28 cellular contexts compared by ENCODE assay signal in genomic region chr4:153347117-153347516, GRCh38. TPM values are rescaled to one million over a fixed set of nuclear protein-coding genes. Genes with fewer than 3 reads are reported as not detected.
DNase-seq lines count a peak whose midpoint lies in the region; ATAC-seq and TF ChIP-seq lines count a peak whose summit lies in the region.
"Had no signal": no experiment of that assay in that cellular context is flagged by ENCODE, and none has a peak within 500 bp of the region (broad histone marks: within the 10 kb centered on the region; RNA-seq: fewer than 3 reads in every experiment).

No MANE protein-coding gene starts in this region.

- H3K79me2 ChIP-seq in OCI-LY7 (ENCODE audit: insufficient read depth, low read depth, low read length), result peaks cover 70% of the 10 kb centered on the region

- no TSS peak for BruUV-seq in OCI-LY7 (replicated peaks; lab: Mats Ljungman, UMichigan)

- CTCF ChIA-PET in OCI-LY7 (lab: Charles Lee; ENCODE audit: unreplicated experiment), result interaction anchor here (0.6 to 1.2 kb wide), 2 partner anchors 82 to 86 kb away, joined by 3 to 4 read pairs; no protein-coding TSS in a partner anchor

- H3K27ac ChIP-seq in BLaER1 (peak overlapping the region; percentile 99), OCI-LY7 (ENCODE audit: low read depth, low read length, poor library complexity, severe bottlenecking) (peak overlapping the region; percentile 100)
- H3K27ac ChIP-seq: body of pancreas, prostate gland, right lobe of liver, spleen, thyroid gland, uterus had no signal

- no peaks in the 10 kb centered on the region for H3K9me2 ChIP-seq in OCI-LY7 (ENCODE audit: insufficient read depth, low read length)

- POLR2A ChIA-PET in OCI-LY7 (lab: Charles Lee), result interaction anchor here (0.6 to 6.3 kb wide), 18 partner anchors 17 to 701 kb away, joined by 3 to 168 read pairs (median 6); partner anchors contain the start of gene TMEM131L

- ATAC-seq in HG03039 (IDR thresholded peaks at IDR 0.05; ENCODE audit: unreplicated experiment), result no peak
- no peak for ATAC-seq in HG03095 (IDR thresholded peaks at IDR 0.05; ENCODE audit: unreplicated experiment)
- ATAC-seq: activated T-cell treated with anti-CD3 and anti-CD28 coated beads, Interleukin-2, amount 50 U/mL, for 4 hours; body of pancreas; HCT116; naive thymus-derived CD4-positive, alpha-beta T cell; right lobe of liver; stimulated activated naive CD8-positive, alpha-beta T cell treated with anti-CD3 and anti-CD28 coated beads, Interleukin-15, amount 100 ng/mL, for 72 hours had no signal

- H3K9me3 ChIP-seq in BLaER1 (no peaks in the 10 kb centered on the region), HAP-1 (no peaks in the 10 kb centered on the region), OCI-LY7 (ENCODE audit: low read length) (no peaks in the 10 kb centered on the region)
- H3K9me3 ChIP-seq: body of pancreas, prostate gland, right lobe of liver, spleen, thyroid gland, uterus had no signal

- in situ Hi-C loops in HAP-1 (cut with MboI; ENCODE audit: low sequenced_read_pairs), result loop anchor here (10.0 kb wide), 1 partner anchor 228 kb away; no protein-coding TSS in a partner anchor

- H3K9ac ChIP-seq in BLaER1, result peak overlapping the region; percentile 98

- TF ChIP-seq CTCF in OCI-LY7 (conservative IDR thresholded peaks at IDR 0.05; ENCODE audit: low read length), result no peak

- intact Hi-C loops in OCI-LY7 (cut with micrococcal nuclease; ENCODE audit: unreplicated experiment), result no loop called here

- H3K4me2 ChIP-seq in BLaER1 (peak overlapping the region; percentile 90), OCI-LY7 (ENCODE audit: low read length) (peak overlapping the region; percentile 92)

- DNase-seq in HAP-1 (ENCODE audit: low spot score in 2 of 2), result no peak
- DNase-seq in OCI-LY7 (ENCODE audit: low spot score), result peak; percentile 66
- DNase-seq in germinal center (ENCODE audit: low spot score), result peak; percentile 21
- DNase-seq in activated naive CD4-positive, alpha-beta T cell treated with Interleukin-2 at 50 U/mL for 16 hours, result no peak
- DNase-seq in mesenteric fat pad (ENCODE audit: low spot score), result no peak
- DNase-seq: activated gamma-delta T cell treated with Interleukin-2 at 50 U/mL for 16 hours; activated T-cell treated with anti-CD3 and anti-CD28 coated beads, Interleukin-2, amount 50 U/mL, for 4 hours; body of pancreas; CD4-positive, alpha-beta memory T cell; dermis blood vessel endothelial cell; midbrain; naive thymus-derived CD4-positive, alpha-beta T cell; NCI-H1092 treated with DMSO at 0.1 percent for 48 hours; NCI-H187; NCI-H2171 treated with DMSO at 0.1 percent for 48 hours; occipital lobe; right lobe of liver; SIG-M5; spleen; stimulated activated CD8-positive, alpha-beta memory T cell treated with anti-CD3 and anti-CD28 coated beads, Interleukin-4, amount 100 ng/mL, for 48 hours; stimulated activated naive CD8-positive, alpha-beta T cell treated with anti-CD3 and anti-CD28 coated beads, Interleukin-15, amount 100 ng/mL, for 72 hours; thyroid gland; uterus had no signal

- peak overlapping the region; percentile 82 for H3K4me3 ChIP-seq in BLaER1
- H3K4me3 ChIP-seq in HAP-1, result peak overlapping the region; percentile 71
- peak overlapping the region; percentile 87 for H3K4me3 ChIP-seq in OCI-LY7 (ENCODE audit: low read depth, low read length, poor library complexity, severe bottlenecking)
- H3K4me3 ChIP-seq: body of pancreas, prostate gland, right lobe of liver, spleen, thyroid gland, uterus had no signal

- H2AFZ ChIP-seq in OCI-LY7 (ENCODE audit: low read length), result no peak overlapping the region

- H4K20me1 ChIP-seq in BLaER1 (no peaks in the 10 kb centered on the region), OCI-LY7 (ENCODE audit: insufficient read depth, low read length) (no peaks in the 10 kb centered on the region)

- no peaks in the 10 kb centered on the region for H3K27me3 ChIP-seq in BLaER1
- no peaks in the 10 kb centered on the region for H3K27me3 ChIP-seq in HAP-1 (ENCODE audit: low read depth)
- H3K27me3 ChIP-seq: right lobe of liver, spleen, thyroid gland, uterus had no signal

- H3K4me1 ChIP-seq in BLaER1 (peaks cover 70% of the 10 kb centered on the region), HAP-1 (peaks cover 35% of the 10 kb centered on the region), OCI-LY7 (ENCODE audit: insufficient read depth, low read length, poor library complexity, severe bottlenecking) (peaks cover 73% of the 10 kb centered on the region)
- H3K4me1 ChIP-seq: prostate gland, uterus had no signal

- H3K36me3 ChIP-seq in BLaER1 (peaks cover 16% of the 10 kb centered on the region; the same call in 1 of the 2 replicates), HAP-1 (replicated peaks) (no peaks in the 10 kb centered on the region; the same call in none of the 2 replicates), OCI-LY7 (ENCODE audit: insufficient read depth, low read length) (peaks cover 33% of the 10 kb centered on the region)
- H3K36me3 ChIP-seq: prostate gland, right lobe of liver, spleen, thyroid gland, uterus had no signal

RNA-seq across cellular contexts. Expression of gene MND1, which starts 2.6 kb away (rescaled TPM):
- total RNA-seq in OCI-LY7 (2014; rRNA removed; shearing (Covaris generic)), result 59.4 and 67.9 TPM in 2 replicates
- 101 and 122 TPM in 2 replicates for total RNA-seq in OCI-LY7 (2022)
- total RNA-seq in mesenteric fat pad, result not detected
- total RNA-seq: CD4-positive, alpha-beta memory T cell had no signal

Comparison
In these comparisons a context has a peak if more than half of its experiments do, and no peak if none do; other contexts are left out.
1. DNase-seq: peak in OCI-LY7 (single experiment) and germinal center (single experiment); none in HAP-1 (0 of 2), activated naive CD4-positive, alpha-beta T cell treated with Interleukin-2 at 50 U/mL for 16 hours (single experiment) and mesenteric fat pad (single experiment).
2. RNA of gene MND1, which starts 2.6 kb away (total RNA-seq): 59.4 to 122 TPM in OCI-LY7; not detected in mesenteric fat pad (single experiment); every median in the first group is over 10 times any median in the second.
3. Peak in every context shown above with its lines, with median percentiles within 50 percentile points of each other: H3K4me3 ChIP-seq.